ENCODE assay signal across 12 cellular contexts in the genomic region with DNA sequence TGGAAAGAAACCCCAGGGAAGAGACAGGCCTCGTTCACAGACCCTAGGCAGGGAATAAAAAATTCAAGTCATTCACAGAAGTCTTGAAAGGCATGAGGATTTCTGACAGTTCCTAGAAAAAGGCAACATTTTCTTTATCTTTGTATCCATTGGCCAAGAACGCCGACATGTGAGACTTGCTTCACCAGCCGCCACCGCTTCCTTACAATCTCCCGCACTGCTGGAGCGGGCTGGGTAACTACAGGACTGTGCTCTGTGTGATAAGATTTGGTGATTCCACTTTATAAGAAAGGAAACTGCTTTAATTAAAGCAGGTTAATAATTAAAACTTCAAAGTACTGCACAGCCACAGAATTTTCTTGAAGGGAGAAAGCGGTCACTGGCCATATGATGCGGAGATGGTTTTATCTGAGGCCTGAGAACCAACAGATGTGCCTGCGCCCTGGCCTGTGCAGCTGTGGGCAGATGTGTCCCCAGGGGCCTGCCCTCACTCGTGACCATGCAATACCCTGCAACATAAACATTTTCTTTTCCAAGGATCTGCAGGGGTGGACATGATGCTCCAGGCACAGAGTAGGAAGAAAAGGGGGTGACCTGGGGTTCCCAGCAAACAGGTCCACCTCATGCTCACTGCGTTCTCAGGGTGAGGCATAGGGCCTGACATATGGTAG. TPM values are rescaled to one million over a fixed set of nuclear protein-coding genes. Genes with fewer than 3 reads are reported as not detected.
A peak's percentile ranks its signal among the peaks of the same experiment; 100 is the strongest.
DNase-seq lines count a peak whose midpoint lies in the region; ATAC-seq and TF ChIP-seq lines count a peak whose summit lies in the region.
"Had no signal": no experiment of that assay in that cellular context is flagged by ENCODE, and none has a peak within 500 bp of the region (broad histone marks: within the 10 kb centered on the region; RNA-seq: fewer than 3 reads in every experiment).

No MANE protein-coding gene starts in this region.

- H3K4me1 Mint-ChIP-seq in activated CD4-positive, alpha-beta T cell treated with anti-CD3 and anti-CD28 coated beads for 36 hours = peaks cover 6% of the 10 kb centered on the region
- H3K4me1 Mint-ChIP-seq in endothelial cell (ENCODE audit: unreplicated experiment) (no peaks in the 10 kb centered on the region), progenitor cell of endocrine pancreas (ENCODE audit: low read depth) (peaks cover 6% of the 10 kb centered on the region)
- H3K4me1 Mint-ChIP-seq: neural progenitor cell had no signal

- no peak for TF ChIP-seq POLR2A in IMR-90 (IDR thresholded peaks at IDR 0.05; ENCODE audit: low read depth, low read length)

- H2AK5ac ChIP-seq in IMR-90 (ENCODE audit: low read depth, low read length) = no peak overlapping the region

- H2AFZ ChIP-seq in IMR-90 (replicated peaks; ENCODE audit: low read length, poor library complexity) (no peak overlapping the region), OCI-LY7 (ENCODE audit: low read length) (no peak overlapping the region)
- H2AFZ ChIP-seq: neural progenitor cell had no signal

- H2BK120ac ChIP-seq in IMR-90 (ENCODE audit: low read depth, low read length) = no peak overlapping the region

- no peaks in the 10 kb centered on the region for H3K9me1 ChIP-seq in IMR-90 (ENCODE audit: insufficient read depth, low read length)

- POLR2A ChIA-PET in activated CD4-positive, alpha-beta T cell treated with anti-CD3 and anti-CD28 coated beads for 36 hours (lab: Charles Lee) = no interaction called here
- POLR2A ChIA-PET in IMR-90 (lab: Charles Lee; ENCODE audit: unreplicated experiment) = no interaction called here
- POLR2A ChIA-PET in OCI-LY7 (lab: Charles Lee) = no interaction called here

- no peak overlapping the region for H3K27ac ChIP-seq in IMR-90 (ENCODE audit: insufficient read depth, low read length)
- H3K27ac ChIP-seq in OCI-LY7 (ENCODE audit: low read depth, low read length, poor library complexity, severe bottlenecking) = no peak overlapping the region
- H3K27ac ChIP-seq: ascending aorta, neural progenitor cell had no signal

- no peak for TF ChIP-seq RAD21 in IMR-90 (IDR thresholded peaks at IDR 0.05; ENCODE audit: low read length)

- no peak overlapping the region for H2BK5ac ChIP-seq in IMR-90 (ENCODE audit: low read depth, low read length, poor library complexity, severe bottlenecking)

- no peak overlapping the region for H2AK9ac ChIP-seq in IMR-90 (replicated peaks; ENCODE audit: low read depth, low read length, poor library complexity)

- intact Hi-C loops in activated CD4-positive, alpha-beta T cell treated with anti-CD3 and anti-CD28 coated beads for 36 hours (cut with DNase I, micrococcal nuclease) = loop anchor here in 1 of 2 experiments (10.0 kb wide), 1 partner anchor 58 kb away; no protein-coding TSS in a partner anchor
- intact Hi-C loops in IMR-90 (cut with micrococcal nuclease) (no loop called here), OCI-LY7 (cut with micrococcal nuclease; ENCODE audit: unreplicated experiment) (loop anchor here (5.0 kb wide), 1 partner anchor 50 kb away; no protein-coding TSS in a partner anchor)

- H3K23ac ChIP-seq in IMR-90 (ENCODE audit: low read depth, low read length) = no peak overlapping the region

- dilution Hi-C loops in IMR-90 (cut with HindIII; ENCODE audit: low sequenced_read_pairs, unreplicated experiment) = no loop called here

- in situ Hi-C loops in IMR-90 (cut with MboI; ENCODE audit: low sequenced_read_pairs) = no loop called here

- H4K91ac ChIP-seq in IMR-90 (ENCODE audit: insufficient read depth, low read depth, low read length) = no peak overlapping the region

- H3K79me2 ChIP-seq in OCI-LY7 (ENCODE audit: insufficient read depth, low read depth, low read length) = no peaks in the 10 kb centered on the region

- CTCF ChIA-PET in activated CD4-positive, alpha-beta T cell treated with anti-CD3 and anti-CD28 coated beads for 36 hours (lab: Charles Lee) = interaction anchor here (0.7 kb wide), 2 partner anchors 59 to 193 kb away, joined by 3 read pairs; no protein-coding TSS in a partner anchor
- CTCF ChIA-PET in IMR-90 (lab: Yijun Ruan, JAX) (interaction anchor here (0.7 kb wide), 1 partner anchor 418 kb away, joined by 3 read pairs; no protein-coding TSS in a partner anchor), OCI-LY7 (lab: Charles Lee; ENCODE audit: unreplicated experiment) (no interaction called here)

- H2BK15ac ChIP-seq in IMR-90 (ENCODE audit: low read depth, low read length) = no peak overlapping the region

- no peaks in the 10 kb centered on the region for H3K9me3 ChIP-seq in IMR-90 (ENCODE audit: control insufficient read depth, insufficient read depth, low read length)
- H3K9me3 ChIP-seq in OCI-LY7 (ENCODE audit: low read length) = no peaks in the 10 kb centered on the region
- H3K9me3 ChIP-seq: ascending aorta had no signal

- no peak overlapping the region for H3K27ac Mint-ChIP-seq in activated CD4-positive, alpha-beta T cell treated with anti-CD3 and anti-CD28 coated beads for 36 hours
- H3K27ac Mint-ChIP-seq in endothelial cell (ENCODE audit: unreplicated experiment) (peak overlapping the region; percentile 42), progenitor cell of endocrine pancreas (peak overlapping the region; percentile 60)
- H3K27ac Mint-ChIP-seq: activated naive CD4-positive, alpha-beta T cell treated with anti-CD3 and anti-CD28 coated beads, Interleukin-2, amount 10 ng/mL, durations not matched to agents 7 days and 5 days had no signal

- no peak overlapping the region for H4K5ac ChIP-seq in IMR-90 (ENCODE audit: low read depth, low read length)

- H3K36me3 Mint-ChIP-seq in activated CD4-positive, alpha-beta T cell treated with anti-CD3 and anti-CD28 coated beads for 36 hours (ENCODE audit: low read depth) = peaks cover 35% of the 10 kb centered on the region
- H3K36me3 Mint-ChIP-seq in endothelial cell (ENCODE audit: low read depth, unreplicated experiment) (peaks cover 21% of the 10 kb centered on the region), progenitor cell of endocrine pancreas (ENCODE audit: insufficient read depth) (peaks cover 27% of the 10 kb centered on the region)

- no peak overlapping the region for H3K18ac ChIP-seq in IMR-90 (ENCODE audit: low read depth, low read length)

- peak overlapping the region; percentile 55; the same call in 1 of the 2 replicates for H3K9ac ChIP-seq in IMR-90 (ENCODE audit: low read depth, low read length)
- H3K9ac ChIP-seq: neural progenitor cell had no signal

- H3K56ac ChIP-seq in IMR-90 (ENCODE audit: extremely low read depth, insufficient read depth, low read length) = no peak overlapping the region

- no peak for TF ChIP-seq CTCF in IMR-90 (conservative IDR thresholded peaks at IDR 0.05; ENCODE audit: low read depth, low read length)
- no peak for TF ChIP-seq CTCF in endothelial cell (IDR thresholded peaks at IDR 0.05; ENCODE audit: unreplicated experiment)
- no peak for TF ChIP-seq CTCF in progenitor cell of endocrine pancreas (IDR thresholded peaks at IDR 0.05; ENCODE audit: unreplicated experiment)
- TF ChIP-seq CTCF in OCI-LY7 (conservative IDR thresholded peaks at IDR 0.05; ENCODE audit: low read length) = no peak

- H3K9me3 Mint-ChIP-seq in activated CD4-positive, alpha-beta T cell treated with anti-CD3 and anti-CD28 coated beads for 36 hours (ENCODE audit: low read depth) = no peaks in the 10 kb centered on the region
- H3K9me3 Mint-ChIP-seq in endothelial cell (ENCODE audit: unreplicated experiment) (no peaks in the 10 kb centered on the region), progenitor cell of endocrine pancreas (ENCODE audit: low read depth) (no peaks in the 10 kb centered on the region)
- H3K9me3 Mint-ChIP-seq: activated naive CD4-positive, alpha-beta T cell treated with anti-CD3 and anti-CD28 coated beads, Interleukin-2, amount 10 ng/mL, durations not matched to agents 7 days and 5 days; neural progenitor cell had no signal

- H3K4me2 ChIP-seq in IMR-90 (ENCODE audit: low read depth, low read length) (no peak overlapping the region), OCI-LY7 (ENCODE audit: low read length) (no peak overlapping the region)
- H3K4me2 ChIP-seq: neural progenitor cell had no signal

- no peak overlapping the region for H4K8ac ChIP-seq in IMR-90 (ENCODE audit: low read depth in 2 of 2, low read length in 2 of 2)

- no peak overlapping the region for H3K4me3 Mint-ChIP-seq in activated CD4-positive, alpha-beta T cell treated with anti-CD3 and anti-CD28 coated beads for 36 hours
- H3K4me3 Mint-ChIP-seq in endothelial cell (ENCODE audit: unreplicated experiment) (peak overlapping the region; percentile 66), progenitor cell of endocrine pancreas (ENCODE audit: low read depth) (no peak overlapping the region)
- H3K4me3 Mint-ChIP-seq: activated naive CD4-positive, alpha-beta T cell treated with anti-CD3 and anti-CD28 coated beads, Interleukin-2, amount 10 ng/mL, durations not matched to agents 7 days and 5 days; neural progenitor cell had no signal

- H3K27me3 Mint-ChIP-seq in activated CD4-positive, alpha-beta T cell treated with anti-CD3 and anti-CD28 coated beads for 36 hours = no peaks in the 10 kb centered on the region
- H3K27me3 Mint-ChIP-seq in endothelial cell (ENCODE audit: unreplicated experiment) (peaks cover 5% of the 10 kb centered on the region), progenitor cell of endocrine pancreas (no peaks in the 10 kb centered on the region)
- H3K27me3 Mint-ChIP-seq: activated naive CD4-positive, alpha-beta T cell treated with anti-CD3 and anti-CD28 coated beads, Interleukin-2, amount 10 ng/mL, durations not matched to agents 7 days and 5 days had no signal

- no peaks in the 10 kb centered on the region for H3K9me2 ChIP-seq in OCI-LY7 (ENCODE audit: insufficient read depth, low read length)

- no CpG with 5 or more reads among the region's 12 CpGs for WGBS in IMR-90 (ENCODE audit: extremely low coverage in 2 of 2, insufficient read length in 1 of 2), 2 experiments

- H3K4me3 ChIP-seq in IMR-90 (ENCODE audit: insufficient read depth, low read depth, low read length) (no peak overlapping the region), OCI-LY7 (ENCODE audit: low read depth, low read length, poor library complexity, severe bottlenecking) (no peak overlapping the region)
- H3K4me3 ChIP-seq: ascending aorta, neural progenitor cell had no signal

- H3K27me3 ChIP-seq in IMR-90 (ENCODE audit: control insufficient read depth, insufficient read depth, low read length) = no peaks in the 10 kb centered on the region
- H3K27me3 ChIP-seq: ascending aorta, neural progenitor cell had no signal

- H3K79me1 ChIP-seq in IMR-90 (ENCODE audit: low read depth in 1 of 2, low read length in 2 of 2) = peaks cover 18 to 45% of the 10 kb centered on the region in 2 experiments

- no peak overlapping the region for H3K14ac ChIP-seq in IMR-90 (replicated peaks; ENCODE audit: low read depth, low read length)

- no peak overlapping the region for H2BK20ac ChIP-seq in IMR-90 (ENCODE audit: low read depth, low read length)

- no peak for ATAC-seq in activated CD4-positive, alpha-beta T cell treated with anti-CD3 and anti-CD28 coated beads for 36 hours
- peak; percentile 10; the same call in 1 of the 2 replicates for ATAC-seq in IMR-90 (ENCODE audit: low read depth)
- ATAC-seq in activated CD4-positive, CD25-positive, alpha-beta regulatory T cell treated with anti-CD3 and anti-CD28 coated beads, Interleukin-2, amount 50 U/mL, for 24 hours = no peak

- DNase-seq in activated CD4-positive, alpha-beta T cell treated with anti-CD3 and anti-CD28 coated beads for 36 hours = peak; percentile 0
- DNase-seq in activated CD4-positive, alpha-beta T cell treated with anti-CD3 and anti-CD28 coated beads, Interleukin-2, amount 50 U/mL, for 4 hours = no peak
- DNase-seq in IMR-90 = no peak
- DNase-seq in endothelial cell (ENCODE audit: low spot score) = no peak
- DNase-seq in progenitor cell of endocrine pancreas (ENCODE audit: low spot score, unreplicated experiment) = no peak
- no peak for DNase-seq in OCI-LY7 (ENCODE audit: low spot score)
- DNase-seq in NCI-H1092 (lab: John Stamatoyannopoulos, UW) = no peak
- DNase-seq: 8988T had no signal

- H4K20me1 ChIP-seq in IMR-90 (ENCODE audit: insufficient read depth, low read length) (peaks cover 19% of the 10 kb centered on the region), OCI-LY7 (ENCODE audit: insufficient read depth, low read length) (peaks cover 4% of the 10 kb centered on the region; the same call in 1 of the 2 replicates)

- H3K4me1 ChIP-seq in IMR-90 (ENCODE audit: control insufficient read depth, insufficient read depth, low read length) = no peaks in the 10 kb centered on the region
- H3K4me1 ChIP-seq in OCI-LY7 (ENCODE audit: insufficient read depth, low read length, poor library complexity, severe bottlenecking) = no peaks in the 10 kb centered on the region
- H3K4me1 ChIP-seq: neural progenitor cell had no signal

- H3K36me3 ChIP-seq in IMR-90 (ENCODE audit: control insufficient read depth, insufficient read depth, low read length) (peaks cover 64% of the 10 kb centered on the region), OCI-LY7 (ENCODE audit: insufficient read depth, low read length) (peaks cover 81% of the 10 kb centered on the region)
- H3K36me3 ChIP-seq: neural progenitor cell had no signal

- H3K4ac ChIP-seq in IMR-90 (ENCODE audit: low read depth, low read length) = no peak overlapping the region

- no TSS peak for BruUV-seq in IMR-90 (replicated peaks; lab: Mats Ljungman, UMichigan)
- BruUV-seq in OCI-LY7 (replicated peaks; lab: Mats Ljungman, UMichigan) = no TSS peak

RNA-seq across cellular contexts. Expression of a gene that starts 13.0 kb away (rescaled TPM):
- 10 to 100 TPM; 64.4 to 71.2 TPM for total RNA-seq in activated CD4-positive, alpha-beta T cell treated with anti-CD3 and anti-CD28 coated beads for 36 hours
- 33.7 and 34.7 TPM in 2 replicates for total RNA-seq in IMR-90 (2012; rRNA removed)
- polyA plus RNA-seq in IMR-90 (2012; rRNA removed) = 249 and 273 TPM in 2 replicates
- polyA plus RNA-seq in IMR-90 (2012; cell fraction: cytosol; rRNA removed) = 146 and 259 TPM in 2 replicates
- polyA plus RNA-seq in IMR-90 (2012; cell fraction: nucleus; rRNA removed; ENCODE audit: low replicate concordance) = 165 and 308 TPM in 2 replicates
- 12.6 TPM for total RNA-seq in endothelial cell (ENCODE audit: unreplicated experiment)
- total RNA-seq in progenitor cell of endocrine pancreas = 69.5 and 72.5 TPM in 2 replicates
- 0.88 TPM in 1 of 2 replicates, not detected in the other for total RNA-seq in OCI-LY7 (2014; rRNA removed; shearing (Covaris generic))
- 1.3 and 1.7 TPM in 2 replicates for total RNA-seq in OCI-LY7 (2022)

RNA-seq across cellular contexts. Expression of a gene that starts 16.9 kb away (rescaled TPM):
- total RNA-seq in activated CD4-positive, alpha-beta T cell treated with anti-CD3 and anti-CD28 coated beads for 36 hours = 10 to 100 TPM; 44.0 to 52.9 TPM
- total RNA-seq in IMR-90 (2012; rRNA removed) (50.0 and 51.8 TPM in 2 replicates), endothelial cell (ENCODE audit: unreplicated experiment) (81.6 TPM), progenitor cell of endocrine pancreas (59.0 and 66.3 TPM in 2 replicates), OCI-LY7 (2022) (51.7 and 60.5 TPM in 2 replicates)
- 73.4 and 90.7 TPM in 2 replicates for polyA plus RNA-seq in IMR-90 (2012; rRNA removed)
- 61.1 and 63.0 TPM in 2 replicates for polyA plus RNA-seq in IMR-90 (2012; cell fraction: cytosol; rRNA removed)
- 33.7 and 43.7 TPM in 2 replicates for polyA plus RNA-seq in IMR-90 (2012; cell fraction: nucleus; rRNA removed; ENCODE audit: low replicate concordance)
- total RNA-seq in OCI-LY7 (2014; rRNA removed; shearing (Covaris generic)) = 36.3 and 37.2 TPM in 2 replicates

RNA-seq across cellular contexts. Expression of a gene that starts 31.3 kb away (rescaled TPM):
- under 1 TPM in 1 of 2 experiments, not detected in 1; 0.14 TPM for total RNA-seq in activated CD4-positive, alpha-beta T cell treated with anti-CD3 and anti-CD28 coated beads for 36 hours
- 1.7 and 3.4 TPM in 2 replicates for total RNA-seq in IMR-90 (2012; rRNA removed)
- 8.4 and 9.0 TPM in 2 replicates for polyA plus RNA-seq in IMR-90 (2012; rRNA removed)
- polyA plus RNA-seq in IMR-90 (2012; cell fraction: cytosol; rRNA removed) = 5.2 and 16.8 TPM in 2 replicates
- 7.4 and 9.5 TPM in 2 replicates for polyA plus RNA-seq in IMR-90 (2012; cell fraction: nucleus; rRNA removed; ENCODE audit: low replicate concordance)
- 0.26 TPM for total RNA-seq in endothelial cell (ENCODE audit: unreplicated experiment)
- 0.67 and 2.0 TPM in 2 replicates for total RNA-seq in progenitor cell of endocrine pancreas
- not detected in 2 replicates for total RNA-seq in OCI-LY7 (2014; rRNA removed; shearing (Covaris generic))
- total RNA-seq in OCI-LY7 (2022) = not detected in 2 replicates
